18 cellular contexts compared by ENCODE assay signal in genomic region chr10:90302758-90303443, GRCh38.
"Had no signal": no experiment of that assay in that cellular context is flagged by ENCODE, and none has a peak within 500 bp of the region (broad histone marks: within the 10 kb centered on the region; RNA-seq: fewer than 3 reads in every experiment).

No MANE protein-coding gene starts in this region.

- H3K36me3 Mint-ChIP-seq: naive B cell; stimulated activated memory B cell treated with anti-CD40 and anti-IgM and Interleukin-4, amounts not matched to agents 10 μg/mL and 1 μg/mL and 100 μg/mL, for 72 hours had no signal

- H3K36me3 ChIP-seq: gastrocnemius medialis, heart right ventricle, right lobe of liver, thoracic aorta, transverse colon had no signal

- H3K4me1 ChIP-seq: gastrocnemius medialis, heart right ventricle, psoas muscle, right lobe of liver, transverse colon had no signal

- H3K4me3 ChIP-seq: coronary artery, gastrocnemius medialis, heart right ventricle, psoas muscle, right lobe of liver, thoracic aorta, transverse colon had no signal

- ATAC-seq: esophagus mucosa; gastrocnemius medialis; heart right ventricle; left lobe of liver; psoas muscle; right lobe of liver; stimulated activated memory B cell treated with anti-CD40 and anti-IgM and Interleukin-4, amounts not matched to agents 10 μg/mL and 1 μg/mL and 100 μg/mL, for 72 hours; stimulated activated naive CD8-positive, alpha-beta T cell treated with anti-CD3 and anti-CD28 coated beads, Interleukin-15, amount 100 ng/mL, for 72 hours had no signal

- H3K4me1 Mint-ChIP-seq: naive B cell; stimulated activated memory B cell treated with anti-CD40 and anti-IgM and Interleukin-4, amounts not matched to agents 10 μg/mL and 1 μg/mL and 100 μg/mL, for 72 hours; stimulated activated naive CD8-positive, alpha-beta T cell treated with anti-CD3 and anti-CD28 coated beads, Interleukin-15, amount 100 ng/mL, for 72 hours had no signal

- DNase-seq: effector CD4-positive, alpha-beta T cell; gastrocnemius medialis; hypothalamus; naive B cell; nephron progenitor cell; psoas muscle; retina; right lobe of liver; stimulated activated CD4-positive, alpha-beta T cell treated with anti-CD3 and anti-CD28 coated beads, Interleukin-1b, Interleukin-23, amount 100 ng/mL, for 48 hours; stimulated activated CD4-positive, alpha-beta T cell treated with anti-CD3 and anti-CD28 coated beads, Interleukin-4, amount 100 ng/mL, for 24 hours; stimulated activated naive CD8-positive, alpha-beta T cell treated with anti-CD3 and anti-CD28 coated beads, Interleukin-15, amount 100 ng/mL, for 72 hours; transverse colon had no signal

- H3K27ac Mint-ChIP-seq: naive B cell; nephron progenitor cell; stimulated activated memory B cell treated with anti-CD40 and anti-IgM and Interleukin-4, amounts not matched to agents 10 μg/mL and 1 μg/mL and 100 μg/mL, for 72 hours; stimulated activated naive CD8-positive, alpha-beta T cell treated with anti-CD3 and anti-CD28 coated beads, Interleukin-15, amount 100 ng/mL, for 72 hours had no signal

- H3K27me3 ChIP-seq: gastrocnemius medialis, heart right ventricle, right lobe of liver, transverse colon had no signal

- H3K4me3 Mint-ChIP-seq: naive B cell; nephron progenitor cell; stimulated activated memory B cell treated with anti-CD40 and anti-IgM and Interleukin-4, amounts not matched to agents 10 μg/mL and 1 μg/mL and 100 μg/mL, for 72 hours; stimulated activated naive CD8-positive, alpha-beta T cell treated with anti-CD3 and anti-CD28 coated beads, Interleukin-15, amount 100 ng/mL, for 72 hours had no signal

- H3K9me3 ChIP-seq: gastrocnemius medialis, psoas muscle, right lobe of liver, thoracic aorta, transverse colon had no signal

- H3K9me3 Mint-ChIP-seq: nephron progenitor cell; stimulated activated memory B cell treated with anti-CD40 and anti-IgM and Interleukin-4, amounts not matched to agents 10 μg/mL and 1 μg/mL and 100 μg/mL, for 72 hours; stimulated activated naive CD8-positive, alpha-beta T cell treated with anti-CD3 and anti-CD28 coated beads, Interleukin-15, amount 100 ng/mL, for 72 hours had no signal

- H3K27ac ChIP-seq: coronary artery, gastrocnemius medialis, heart right ventricle, psoas muscle, right lobe of liver, thoracic aorta, transverse colon had no signal
